Comparison of ENCODE assay signal across 13 cellular contexts in genomic region chr10:110923856-110924493, GRCh38. TPM values are rescaled to one million over a fixed set of nuclear protein-coding genes. Genes with fewer than 3 reads are reported as not detected.
A peak's percentile ranks its signal among the peaks of the same experiment; 100 is the strongest.
DNase-seq lines count a peak whose midpoint lies in the region; ATAC-seq and TF ChIP-seq lines count a peak whose summit lies in the region.
"Had no signal": no experiment of that assay in that cellular context is flagged by ENCODE, and none has a peak within 500 bp of the region (broad histone marks: within the 10 kb centered on the region; RNA-seq: fewer than 3 reads in every experiment).

No MANE protein-coding gene starts in this region.

- peaks cover 12% of the 10 kb centered on the region for H3K36me3 Mint-ChIP-seq in activated B cell treated with CpG ODN at 0.5 μM for 24 hours (ENCODE audit: low read depth)

- peak overlapping the region; percentile 30 for H3K27ac ChIP-seq in rectal smooth muscle tissue (ENCODE audit: low read depth, low read length)
- H3K27ac ChIP-seq: 22Rv1, thoracic aorta had no signal

- no peaks in the 10 kb centered on the region for H3K27me3 Mint-ChIP-seq in activated B cell treated with CpG ODN at 0.5 μM for 24 hours

- peaks cover 61% of the 10 kb centered on the region for H3K4me1 Mint-ChIP-seq in activated B cell treated with CpG ODN at 0.5 μM for 24 hours

- DNase-seq in DMS53 (lab: John Stamatoyannopoulos, UW) (peak; percentile 6), DMS53 treated with DMSO at 0.1 percent for 48 hours (lab: John Stamatoyannopoulos, UW; ENCODE audit: unreplicated experiment) (no peak), activated B cell treated with CpG ODN at 0.5 μM for 24 hours (no peak), medulla oblongata (ENCODE audit: extremely low spot score) (no peak), NCI-H446 (lab: John Stamatoyannopoulos, UW) (no peak), pons (ENCODE audit: low spot score) (no peak)
- DNase-seq: activated T-cell treated with anti-CD3 and anti-CD28 coated beads, Interleukin-2, amount 50 U/mL, for 1 hour; NCI-H226 had no signal

- H3K27ac Mint-ChIP-seq in activated B cell treated with CpG ODN at 0.5 μM for 24 hours: peak overlapping the region; percentile 9

- H3K4me1 ChIP-seq in rectal smooth muscle tissue (ENCODE audit: control insufficient read depth, insufficient read depth, low read length): peaks cover 11% of the 10 kb centered on the region

- H3K9ac ChIP-seq in rectal smooth muscle tissue (ENCODE audit: low read length): no peak overlapping the region

- no peaks in the 10 kb centered on the region for H3K36me3 ChIP-seq in rectal smooth muscle tissue (ENCODE audit: control insufficient read depth, insufficient read depth, low read length)
- H3K36me3 ChIP-seq: thoracic aorta had no signal

- POLR2A ChIA-PET in activated B cell treated with CpG ODN at 0.5 μM for 24 hours (lab: Charles Lee): interaction anchor here (0.6 kb wide), 1 partner anchor 806 kb away, joined by 10 read pairs; no protein-coding TSS in a partner anchor

- TF ChIP-seq CTCF in activated B cell treated with CpG ODN at 0.5 μM for 24 hours (IDR thresholded peaks at IDR 0.05): no peak

- ATAC-seq in HG02981 (IDR thresholded peaks at IDR 0.05; ENCODE audit: unreplicated experiment) (peak; percentile 21), activated B cell treated with CpG ODN at 0.5 μM for 24 hours (ENCODE audit: low read depth) (no peak)
- ATAC-seq: HCT116 had no signal

- no peaks in the 10 kb centered on the region for H3K27me3 ChIP-seq in rectal smooth muscle tissue (ENCODE audit: control insufficient read depth, insufficient read depth, low read length)

- peak overlapping the region; percentile 7 for H3K4me3 ChIP-seq in rectal smooth muscle tissue (ENCODE audit: low read length)
- H3K4me3 ChIP-seq: thoracic aorta had no signal

- CTCF ChIA-PET in activated B cell treated with CpG ODN at 0.5 μM for 24 hours (lab: Charles Lee): no interaction called here

- H3K4me3 Mint-ChIP-seq in activated B cell treated with CpG ODN at 0.5 μM for 24 hours: peak overlapping the region; percentile 24

- intact Hi-C loops in activated B cell treated with CpG ODN at 0.5 μM for 24 hours (cut with micrococcal nuclease): loop anchor here (1.0 to 5.0 kb wide), 5 partner anchors 10 to 78 kb away; no protein-coding TSS in a partner anchor

- no peaks in the 10 kb centered on the region for H3K9me3 Mint-ChIP-seq in activated B cell treated with CpG ODN at 0.5 μM for 24 hours

RNA-seq across cellular contexts. Expression of gene SHOC2, which starts 4.6 kb away (rescaled TPM):
- total RNA-seq in activated B cell treated with CpG ODN at 0.5 μM for 24 hours: 92.7 and 106 TPM in 2 replicates

RNA-seq across cellular contexts. Expression of gene BBIP1, which starts 5.0 kb away (rescaled TPM):
- 28.4 and 29.0 TPM in 2 replicates for total RNA-seq in activated B cell treated with CpG ODN at 0.5 μM for 24 hours

RNA-seq across cellular contexts. Expression of gene PDCD4, which starts 52.2 kb away (rescaled TPM):
- 143 and 145 TPM in 2 replicates for total RNA-seq in activated B cell treated with CpG ODN at 0.5 μM for 24 hours
